Comparison of ENCODE assay signal across 8 cellular contexts in the genomic region with DNA sequence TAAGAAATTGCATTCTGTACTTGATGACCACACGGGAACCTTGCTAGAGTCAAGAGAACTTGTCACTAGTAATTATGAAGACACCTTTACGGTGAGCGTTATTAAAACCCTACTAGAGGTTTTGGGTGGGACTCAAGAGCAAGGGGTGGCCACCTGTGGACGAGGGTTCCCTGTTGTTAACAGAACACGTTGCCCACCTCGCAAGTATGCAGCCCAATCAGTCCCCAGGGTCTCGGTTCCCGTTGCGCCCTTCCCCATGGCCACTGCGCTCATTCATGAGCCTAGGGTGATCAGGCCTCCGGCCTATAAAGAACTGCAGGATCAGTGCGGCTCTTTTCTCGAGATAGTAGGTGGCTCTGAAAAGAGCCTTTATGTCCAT. TPM values are rescaled to one million over a fixed set of nuclear protein-coding genes. Genes with fewer than 3 reads are reported as not detected.
DNase-seq lines count a peak whose midpoint lies in the region; ATAC-seq, FAIRE-seq and TF ChIP-seq lines count a peak whose summit lies in the region.

No MANE protein-coding gene starts in this region.

- H3K4me3 ChIP-seq in BJ (ENCODE audit: low read depth, low read length), result peak overlapping the region; percentile 75
- H3K4me3 ChIP-seq in MM.1S (ENCODE audit: low read length), result peak overlapping the region; percentile 51

- peaks cover 35% of the 10 kb centered on the region for H3K36me3 Mint-ChIP-seq in effector memory CD8-positive, alpha-beta T cell (ENCODE audit: insufficient read depth)
- peaks cover 16% of the 10 kb centered on the region for H3K36me3 Mint-ChIP-seq in nephron progenitor cell (ENCODE audit: low read depth)

- CTCF ChIA-PET in BJ (lab: Yijun Ruan, JAX), result interaction anchor here (0.7 to 1.7 kb wide), 6 partner anchors 14 to 196 kb away, joined by 3 to 5 read pairs (median 4); no protein-coding TSS in a partner anchor

- TF ChIP-seq CTCF in BJ (IDR thresholded peaks at IDR 0.05; ENCODE audit: insufficient read depth, low read depth, low read length) (no peak), MM.1S (IDR thresholded peaks at IDR 0.05; ENCODE audit: low read length) (no peak), nephron progenitor cell (IDR thresholded peaks at IDR 0.05) (no peak)

- H4K20me1 ChIP-seq in MM.1S (ENCODE audit: insufficient read depth, low read length), result no peaks in the 10 kb centered on the region

- H3F3A ChIP-seq in MM.1S (ENCODE audit: insufficient read depth, low read length), result no peaks in the 10 kb centered on the region

- H3K27ac ChIP-seq in MM.1S (ENCODE audit: low read length), result peak overlapping the region; percentile 66; the same call in 1 of the 2 replicates

- DNase-seq in BJ (ENCODE audit: low read depth), result no peak
- DNase-seq in MM.1S, result peak; percentile 16
- no peak for DNase-seq in effector memory CD8-positive, alpha-beta T cell
- DNase-seq in nephron progenitor cell, result no peak
- DNase-seq in RCC 7860 (ENCODE audit: low spot score), result no peak
- no peak for DNase-seq in glomerular visceral epithelial cell (ENCODE audit: extremely low spot score)
- DNase-seq in activated CD4-positive, CD25-positive, alpha-beta regulatory T cell treated with anti-CD3 and anti-CD28 coated beads, Interleukin-2, amount 50 U/mL, for 72 hours, result no peak

- peak overlapping the region; percentile 43 for H3K9ac ChIP-seq in MM.1S (ENCODE audit: low read length)

- H2AFZ ChIP-seq in MM.1S (ENCODE audit: low read length), result no peak overlapping the region

- peaks cover 34 to 46% of the 10 kb centered on the region in 2 donors for H3K4me1 Mint-ChIP-seq in effector memory CD8-positive, alpha-beta T cell (ENCODE audit: low read depth in 2 of 2)
- peaks cover 65% of the 10 kb centered on the region for H3K4me1 Mint-ChIP-seq in nephron progenitor cell

- no peaks in the 10 kb centered on the region for H3K27me3 Mint-ChIP-seq in effector memory CD8-positive, alpha-beta T cell
- H3K27me3 Mint-ChIP-seq in nephron progenitor cell (ENCODE audit: low read depth, poor library complexity), result peaks cover 25% of the 10 kb centered on the region

- H3K4me3 Mint-ChIP-seq in effector memory CD8-positive, alpha-beta T cell, result peak overlapping the region; percentile 93 to 94
- H3K4me3 Mint-ChIP-seq in nephron progenitor cell, result peak overlapping the region; percentile 91

- no peak for FAIRE-seq in RCC 7860 (lab: Jason Lieb, UNC)

- POLR2A ChIA-PET in BJ (lab: Charles Lee), result interaction anchor here (0.5 to 0.8 kb wide), 4 partner anchors 8 to 482 kb away, joined by 3 to 11 read pairs (median 5); no protein-coding TSS in a partner anchor

- no peaks in the 10 kb centered on the region for H3K9me3 ChIP-seq in MM.1S (replicated peaks; ENCODE audit: insufficient read depth, low read length)

- peaks cover 16% of the 10 kb centered on the region; the same call in 1 of the 2 replicates for H3K4me1 ChIP-seq in MM.1S (ENCODE audit: low read length)

- H3K9me2 ChIP-seq in MM.1S (replicated peaks; ENCODE audit: insufficient read depth, low read length), result no peaks in the 10 kb centered on the region

- H3K27ac Mint-ChIP-seq in effector memory CD8-positive, alpha-beta T cell, result peak overlapping the region; percentile 98 to 99
- peak overlapping the region; percentile 99 for H3K27ac Mint-ChIP-seq in nephron progenitor cell

- H3K27me3 ChIP-seq in BJ (ENCODE audit: control insufficient read depth, insufficient read depth, low read length) (no peaks in the 10 kb centered on the region; the same call in 1 of the 2 replicates), MM.1S (replicated peaks; ENCODE audit: insufficient read depth, low read length) (0 out of 2 replicates have a peak, but pooled peaks cover 3% of the 10 kb centered on the region)

- H3K36me3 ChIP-seq in BJ (ENCODE audit: control insufficient read depth, insufficient read depth, low read length) (no peaks in the 10 kb centered on the region), MM.1S (replicated peaks; ENCODE audit: insufficient read depth, low read length) (no peaks in the 10 kb centered on the region)

- no peaks in the 10 kb centered on the region for H3K9me3 Mint-ChIP-seq in effector memory CD8-positive, alpha-beta T cell
- H3K9me3 Mint-ChIP-seq in nephron progenitor cell, result no peaks in the 10 kb centered on the region

- H3K79me2 ChIP-seq in MM.1S (ENCODE audit: low read length), result no peaks in the 10 kb centered on the region

- H3K4me2 ChIP-seq in MM.1S (ENCODE audit: low read depth, low read length), result peak overlapping the region; percentile 60; the same call in 1 of the 2 replicates

- peak; percentile 3 for ATAC-seq in GM21423 (IDR thresholded peaks at IDR 0.05; ENCODE audit: unreplicated experiment)
- peak; percentile 2 for ATAC-seq in effector memory CD8-positive, alpha-beta T cell (replicated peaks)

RNA-seq across cellular contexts. Expression of a gene that starts 30.2 kb away (rescaled TPM):
- polyA plus RNA-seq in BJ (2011; rRNA removed), result 90.2 and 106 TPM in 2 replicates
- polyA minus RNA-seq in BJ (2011; rRNA and poly(A)+ RNA removed), result 51.0 and 74.6 TPM in 2 replicates

RNA-seq across cellular contexts. Expression of a gene that starts 40.3 kb away (rescaled TPM):
- 0.33 and 0.55 TPM in 2 replicates for polyA plus RNA-seq in BJ (2011; rRNA removed)
- 0.81 and 0.98 TPM in 2 replicates for polyA minus RNA-seq in BJ (2011; rRNA and poly(A)+ RNA removed)

RNA-seq across cellular contexts. Expression of a gene that starts 50.4 kb away (rescaled TPM):
- polyA plus RNA-seq in BJ (2011; rRNA removed), result 5.6 and 11.0 TPM in 2 replicates
- polyA minus RNA-seq in BJ (2011; rRNA and poly(A)+ RNA removed), result 12.3 and 16.1 TPM in 2 replicates
